8 cellular contexts compared by ENCODE assay signal in the genomic region with DNA sequence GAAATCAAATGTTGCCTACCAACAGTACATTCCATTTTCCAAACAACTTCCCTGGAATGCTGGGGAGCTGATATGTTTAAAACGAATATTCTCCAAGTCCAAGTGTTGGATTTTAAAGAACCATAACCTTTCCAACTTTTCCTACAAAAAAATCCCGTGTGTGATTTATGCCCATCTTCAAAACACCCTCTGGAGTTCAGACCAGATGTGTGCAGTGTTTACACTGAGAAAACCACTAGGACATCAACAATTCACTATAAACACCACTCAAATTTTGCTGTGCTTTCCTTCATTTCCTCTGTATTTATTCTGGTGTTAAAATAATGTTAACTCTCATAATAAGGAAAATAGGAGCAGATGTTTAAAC. TPM values are rescaled to one million over a fixed set of nuclear protein-coding genes. Genes with fewer than 3 reads are reported as not detected.
DNase-seq lines count a peak whose midpoint lies in the region; ATAC-seq and TF ChIP-seq lines count a peak whose summit lies in the region.

No MANE protein-coding gene starts in this region.

- H3K79me2 ChIP-seq in smooth muscle cell (ENCODE audit: low read depth), result peaks cover 77% of the 10 kb centered on the region

- H3K4me1 ChIP-seq in foreskin keratinocyte (peaks cover 17% of the 10 kb centered on the region), smooth muscle cell (ENCODE audit: low read depth) (peaks cover 55% of the 10 kb centered on the region)

- peak overlapping the region; percentile 88; the same call in 1 of the 2 replicates for H3K4me3 ChIP-seq in H7 (ENCODE audit: insufficient read depth, low read depth, low read length)
- peak overlapping the region; percentile 78 for H3K4me3 ChIP-seq in smooth muscle cell

- WGBS in smooth muscle cell (ENCODE audit: low lambda C conversion rate), result 17% methylated on average over 2 of the region's 2 CpGs

- H3K27me3 ChIP-seq in H7 (ENCODE audit: control insufficient read depth, insufficient read depth, low read length) (no peaks in the 10 kb centered on the region), foreskin keratinocyte (no peaks in the 10 kb centered on the region), smooth muscle cell (ENCODE audit: low read depth) (no peaks in the 10 kb centered on the region)

- no peak overlapping the region for H2AFZ ChIP-seq in smooth muscle cell (ENCODE audit: low read depth)

- DNase-seq in H7 (no peak), foreskin keratinocyte (no peak), smooth muscle cell (lab: John Stamatoyannopoulos, UW; ENCODE audit: unreplicated experiment) (no peak), GDM1 (lab: John Stamatoyannopoulos, UW) (no peak), NCI-H1436 (lab: John Stamatoyannopoulos, UW) (no peak)

- H3K9me3 ChIP-seq in smooth muscle cell (replicated peaks; ENCODE audit: low read depth), result no peaks in the 10 kb centered on the region

- peak overlapping the region; percentile 95 for H3K27ac ChIP-seq in VCaP
- peak overlapping the region; percentile 42 for H3K27ac ChIP-seq in foreskin keratinocyte
- H3K27ac ChIP-seq in smooth muscle cell (ENCODE audit: low read depth), result peak overlapping the region; percentile 97

- H3K9ac ChIP-seq in smooth muscle cell (ENCODE audit: low read depth), result peak overlapping the region; percentile 92

- ATAC-seq in foreskin keratinocyte (no peak), GM18502 (IDR thresholded peaks at IDR 0.05; ENCODE audit: poor library complexity, unreplicated experiment) (no peak), GM21526 (IDR thresholded peaks at IDR 0.05; ENCODE audit: low FRiP score, unreplicated experiment) (no peak)

- H3K4me2 ChIP-seq in smooth muscle cell, result peak overlapping the region; percentile 94

- H3K36me3 ChIP-seq in H7 (replicated peaks; ENCODE audit: control insufficient read depth, insufficient read depth, low read length) (no peaks in the 10 kb centered on the region), smooth muscle cell (ENCODE audit: low read depth) (no peaks in the 10 kb centered on the region)

- peaks cover 52% of the 10 kb centered on the region for H4K20me1 ChIP-seq in smooth muscle cell (ENCODE audit: low read depth)

- peaks cover 13% of the 10 kb centered on the region for H3F3A ChIP-seq in smooth muscle cell (ENCODE audit: low read depth)

- TF ChIP-seq CTCF in VCaP (conservative IDR thresholded peaks at IDR 0.05) (no peak), foreskin keratinocyte (conservative IDR thresholded peaks at IDR 0.05) (peak; percentile 5), smooth muscle cell (IDR thresholded peaks at IDR 0.05; ENCODE audit: borderline replicate concordance, insufficient read depth, poor library complexity, severe bottlenecking) (no peak)

RNA-seq across cellular contexts. Expression of a gene that starts 2.4 kb away (rescaled TPM):
- total RNA-seq in H7 (2014; rRNA removed; shearing (Covaris generic)), result 44.2 and 49.7 TPM in 2 replicates
- total RNA-seq in foreskin keratinocyte (28.3 and 30.2 TPM in 2 replicates), smooth muscle cell (109 and 149 TPM in 2 replicates)
- polyA plus RNA-seq in foreskin keratinocyte (13.6 and 14.8 TPM in 2 replicates), smooth muscle cell (64.3 and 72.0 TPM in 2 replicates)

Comparison
In these comparisons a context has a peak if more than half of its experiments do, and no peak if none do; other contexts are left out.
1. H3K27ac ChIP-seq: peak in every context shown above with its lines; median percentile 97 in smooth muscle cell; 95 in VCaP; 42 in foreskin keratinocyte.